In the genomic region with DNA sequence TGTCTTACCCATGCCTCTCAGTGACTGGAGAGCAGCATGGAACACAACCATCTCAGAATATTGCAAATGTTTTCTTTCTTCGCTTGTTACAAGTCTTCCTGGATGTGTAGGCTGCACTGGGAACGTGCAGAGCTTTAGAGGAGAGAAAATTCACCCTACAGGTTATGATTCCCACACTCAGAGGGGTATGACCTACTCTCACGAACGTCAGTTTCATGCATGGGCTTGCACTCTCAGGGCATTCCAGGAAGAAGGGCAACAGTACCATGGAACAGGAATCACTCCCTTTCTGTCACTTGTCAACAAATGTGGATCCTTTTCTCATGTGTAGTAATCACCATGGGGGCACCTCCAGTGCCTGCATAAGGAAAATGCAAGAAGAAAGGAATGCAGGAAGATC, we compare ENCODE assay signal across 22 cellular contexts.
"Had no signal": no experiment of that assay in that cellular context is flagged by ENCODE, and none has a peak within 500 bp of the region (broad histone marks: within the 10 kb centered on the region; RNA-seq: fewer than 3 reads in every experiment).

No MANE protein-coding gene starts in this region.

- H3K4me3 ChIP-seq: esophagus squamous epithelium, hepatocyte, neural progenitor cell, tibial nerve had no signal

- H3K9me3 Mint-ChIP-seq: activated naive CD8-positive, alpha-beta T cell treated with anti-CD3 and anti-CD28 coated beads, Interleukin-2, amount 10 ng/mL, durations not matched to agents 7 days and 5 days; natural killer cell had no signal

- H3K27me3 ChIP-seq: esophagus squamous epithelium, hepatocyte, neural progenitor cell, tibial nerve had no signal

- H3K4me1 Mint-ChIP-seq: neural progenitor cell had no signal

- H3K36me3 ChIP-seq: esophagus squamous epithelium, neural progenitor cell, tibial nerve had no signal

- H3K27ac Mint-ChIP-seq: activated CD4-positive, alpha-beta T cell treated with anti-CD3 and anti-CD28 coated beads for 36 hours; neural progenitor cell had no signal

- H3K27me3 Mint-ChIP-seq: activated CD4-positive, alpha-beta T cell treated with anti-CD3 and anti-CD28 coated beads for 36 hours; activated naive CD8-positive, alpha-beta T cell treated with anti-CD3 and anti-CD28 coated beads, Interleukin-2, amount 10 ng/mL, durations not matched to agents 7 days and 5 days had no signal

- H3K9me3 ChIP-seq: esophagus squamous epithelium, tibial nerve had no signal

- H3K36me3 Mint-ChIP-seq: natural killer cell had no signal

- DNase-seq: activated CD4-positive, alpha-beta T cell treated with anti-CD3 and anti-CD28 coated beads for 36 hours; activated CD4-positive, CD25-positive, alpha-beta regulatory T cell; activated effector memory CD4-positive, alpha-beta T cell treated with Interleukin-2 at 50 U/mL for 16 hours; activated naive CD4-positive, alpha-beta T cell treated with Interleukin-2 at 50 U/mL for 16 hours; activated naive CD8-positive, alpha-beta T cell treated with anti-CD3 and anti-CD28 coated beads, Interleukin-2, amount 10 ng/mL, durations not matched to agents 7 days and 5 days; activated T-cell treated with anti-CD3 and anti-CD28 coated beads for 4 hours; cortex of kidney; esophagus squamous epithelium; glutamatergic neuron; kidney; left colon; mesenchymal stem cell; natural killer cell; occipital lobe; stimulated activated CD4-positive, alpha-beta T cell treated with anti-CD3 and anti-CD28 coated beads, Interleukin-15, amount 100 ng/mL, for 24 hours; stimulated activated CD4-positive, alpha-beta T cell treated with anti-CD3 and anti-CD28 coated beads, Interleukin-2, amount 100 ng/mL, for 24 hours; stimulated activated naive CD4-positive, alpha-beta T cell; T-helper 1 cell had no signal

- H3K27ac ChIP-seq: hepatocyte had no signal

- ATAC-seq: activated CD4-positive, alpha-beta T cell treated with anti-CD3 and anti-CD28 coated beads for 36 hours; left colon; natural killer cell; right cardiac atrium had no signal

- H3K4me3 Mint-ChIP-seq: activated CD4-positive, alpha-beta T cell treated with anti-CD3 and anti-CD28 coated beads for 36 hours; activated naive CD8-positive, alpha-beta T cell treated with anti-CD3 and anti-CD28 coated beads, Interleukin-2, amount 10 ng/mL, durations not matched to agents 7 days and 5 days; neural progenitor cell had no signal
